Comparison of ENCODE assay signal across 8 cellular contexts in the genomic region with DNA sequence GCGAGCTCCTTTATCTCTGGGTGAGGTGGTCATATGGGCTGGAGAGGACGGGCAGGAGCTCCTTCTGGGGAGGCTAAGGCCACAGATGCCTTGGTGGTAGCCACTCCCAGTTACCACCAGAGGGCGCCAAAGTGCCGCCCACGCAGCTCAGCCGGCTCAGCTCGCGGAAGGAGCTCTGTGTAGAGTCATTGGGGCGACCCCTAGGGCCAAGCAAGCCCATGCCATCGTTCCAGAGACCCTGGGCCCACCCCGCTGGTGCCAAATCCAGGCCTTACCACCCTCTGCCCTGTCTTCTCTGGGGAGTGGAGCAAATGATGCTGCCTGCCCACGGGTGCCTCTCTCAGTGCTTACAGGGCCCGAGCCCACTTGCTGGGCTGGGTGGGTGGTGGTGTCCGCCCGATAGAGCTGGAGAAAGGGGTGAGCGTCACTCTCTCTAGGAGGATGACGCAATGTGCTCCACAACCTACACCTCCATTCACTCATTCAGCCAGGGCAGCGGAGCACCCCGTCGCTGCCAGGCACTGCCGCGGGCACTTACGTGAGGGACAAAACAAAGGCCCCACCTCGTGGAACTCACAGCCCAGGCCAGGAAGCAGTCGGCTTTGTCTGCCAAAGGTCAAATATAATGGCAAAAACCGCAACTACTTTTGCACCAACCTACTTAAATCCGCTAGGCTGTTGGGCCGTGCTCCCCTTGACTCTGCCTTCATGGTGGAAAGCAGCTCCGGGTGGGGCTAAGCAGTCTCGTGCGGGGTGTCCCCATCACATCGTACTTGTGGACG. TPM values are rescaled to one million over a fixed set of nuclear protein-coding genes. Genes with fewer than 3 reads are reported as not detected.
A peak's percentile ranks its signal among the peaks of the same experiment; 100 is the strongest.
DNase-seq lines count a peak whose midpoint lies in the region; ATAC-seq and TF ChIP-seq lines count a peak whose summit lies in the region.

No MANE protein-coding gene starts in this region.

- H3K79me2 ChIP-seq in parathyroid adenoma, result no peaks in the 10 kb centered on the region

- POLR2A ChIA-PET in Caco-2 (lab: Charles Lee), result interaction anchor here (0.6 kb wide), 1 partner anchor 345 kb away, joined by 4 read pairs; no protein-coding TSS in a partner anchor

- WGBS in upper lobe of left lung, 2 donors, result 53 to 76% methylated on average over 11 to 31 of the region's 33 CpGs

- no peaks in the 10 kb centered on the region for H3K36me3 Mint-ChIP-seq in Caco-2 (ENCODE audit: insufficient read depth, unreplicated experiment)

- TF ChIP-seq CTCF in Caco-2 (IDR thresholded peaks at IDR 0.05; ENCODE audit: insufficient read depth in 1 of 2, low read depth in 1 of 2, low read length in 1 of 2, severe bottlenecking in 1 of 2, unreplicated experiment in 1 of 2), result peak; percentile 97 to 98
- TF ChIP-seq CTCF in LNCAP (IDR thresholded peaks at IDR 0.05), result peak; percentile 94
- peak; percentile 98 for TF ChIP-seq CTCF in parathyroid adenoma (IDR thresholded peaks at IDR 0.05)
- TF ChIP-seq CTCF in upper lobe of left lung (IDR thresholded peaks at IDR 0.05), result peak; percentile 86 to 98 (median 94)

- H3K27me3 ChIP-seq in Caco-2 (replicated peaks; ENCODE audit: control insufficient read depth, insufficient read depth, low read length) (no peaks in the 10 kb centered on the region), parathyroid adenoma (ENCODE audit: control insufficient read depth, insufficient read depth, low read length) (no peaks in the 10 kb centered on the region), upper lobe of left lung (peaks cover 0 to 4% (median 0%) of the 10 kb centered on the region in 4 donors)

- CTCF ChIA-PET in Caco-2 (lab: Charles Lee), result interaction anchor here (0.6 to 2.3 kb wide), 70 partner anchors 9 to 933 kb away, joined by 3 to 34 read pairs (median 4); partner anchors contain the start of genes EIF4E1B, HK3, RNF44 and SNCB

- H3K4me2 ChIP-seq in parathyroid adenoma (ENCODE audit: low read length), result no peak overlapping the region

- H3K4me1 ChIP-seq in Caco-2 (no peaks in the 10 kb centered on the region), parathyroid adenoma (peaks cover 4% of the 10 kb centered on the region), upper lobe of left lung (peaks cover 14 to 26% (median 16%) of the 10 kb centered on the region in 4 donors)

- no peak overlapping the region for H3K27ac Mint-ChIP-seq in Caco-2 (ENCODE audit: unreplicated experiment)

- H3K4me3 Mint-ChIP-seq in Caco-2 (ENCODE audit: unreplicated experiment), result no peak overlapping the region

- no peaks in the 10 kb centered on the region for H3K9me3 ChIP-seq in Caco-2
- no peaks in the 10 kb centered on the region for H3K9me3 ChIP-seq in parathyroid adenoma (ENCODE audit: control insufficient read depth, low read length)
- H3K9me3 ChIP-seq in upper lobe of left lung, result no peaks in the 10 kb centered on the region

- no peak overlapping the region for H3K9ac ChIP-seq in parathyroid adenoma

- DNase-seq in Caco-2 (peak; percentile 77 to 83), SK-N-DZ (ENCODE audit: low spot score) (peak; percentile 86), globus pallidus (ENCODE audit: low spot score) (peak; percentile 59), upper lobe of left lung (peak; percentile 69 to 91)
- DNase-seq in activated gamma-delta T cell treated with anti-CD3 and anti-CD28 coated beads, Interleukin-2, amount 50 U/mL, for 16 hours (ENCODE audit: low read depth), result peak; percentile 60

- H3K27ac ChIP-seq in parathyroid adenoma (no peak overlapping the region), upper lobe of left lung (no peak overlapping the region)

- peaks cover 6% of the 10 kb centered on the region for H3K27me3 Mint-ChIP-seq in Caco-2 (ENCODE audit: insufficient read depth, unreplicated experiment)

- intact Hi-C loops in Caco-2 (cut with micrococcal nuclease; ENCODE audit: unreplicated experiment), result loop anchor here (2.0 to 5.0 kb wide), 3 partner anchors 151 to 451 kb away; partner anchors contain the start of gene UNC5A

- no peaks in the 10 kb centered on the region for H3K4me1 Mint-ChIP-seq in Caco-2 (ENCODE audit: low read depth, unreplicated experiment)

- no peak for TF ChIP-seq POLR2A in upper lobe of left lung (IDR thresholded peaks at IDR 0.05)

- no peak for TF ChIP-seq EP300 in upper lobe of left lung (IDR thresholded peaks at IDR 0.05)

- H3K9me3 Mint-ChIP-seq in Caco-2 (ENCODE audit: unreplicated experiment), result no peaks in the 10 kb centered on the region

- BruUV-seq in Caco-2 (replicated peaks; lab: Mats Ljungman, UMichigan), result no TSS peak

- H3K36me3 ChIP-seq in Caco-2 (ENCODE audit: control insufficient read depth, insufficient read depth, low read length) (no peaks in the 10 kb centered on the region), parathyroid adenoma (ENCODE audit: control insufficient read depth, insufficient read depth, low read length) (no peaks in the 10 kb centered on the region), upper lobe of left lung (peaks cover 0 to 17% (median 6%) of the 10 kb centered on the region in 4 donors)

- H2AFZ ChIP-seq in parathyroid adenoma, result peak overlapping the region; percentile 42

- no peak overlapping the region for H3K4me3 ChIP-seq in Caco-2 (ENCODE audit: low read depth, low read length)
- H3K4me3 ChIP-seq in parathyroid adenoma (ENCODE audit: low read depth, low read length), result no peak overlapping the region
- no peak overlapping the region for H3K4me3 ChIP-seq in upper lobe of left lung

- ATAC-seq in GM21447 (IDR thresholded peaks at IDR 0.05; ENCODE audit: unreplicated experiment), result peak; percentile 61
- ATAC-seq in upper lobe of left lung (ENCODE audit: low FRiP score in 2 of 2), result peak; percentile 76 to 81

RNA-seq across cellular contexts. Expression of gene TSPAN17, which starts 13.8 kb away (rescaled TPM):
- total RNA-seq in Caco-2 (2022) (19.6 and 20.5 TPM in 2 replicates), upper lobe of left lung (10 to 100 TPM; 20.1 to 36.8 (median 25.6) TPM)
- polyA plus RNA-seq in SK-N-DZ (2014; cell fraction: cytosol; rRNA removed), result 22.4 and 22.7 TPM in 2 replicates
- 43.2 and 45.4 TPM in 2 replicates for polyA plus RNA-seq in SK-N-DZ (2014; cell fraction: nucleus; rRNA removed)

RNA-seq across cellular contexts. Expression of gene EIF4E1B, which starts 30.6 kb away (rescaled TPM):
- total RNA-seq in Caco-2 (2022), result not detected in 2 replicates
- not detected in 2 replicates for polyA plus RNA-seq in SK-N-DZ (2014; cell fraction: cytosol; rRNA removed)
- polyA plus RNA-seq in SK-N-DZ (2014; cell fraction: nucleus; rRNA removed), result not detected in 2 replicates
- not detected for total RNA-seq in upper lobe of left lung

RNA-seq across cellular contexts. Expression of gene SNCB, which starts 30.7 kb away (rescaled TPM):
- total RNA-seq in Caco-2 (2022), result not detected in 2 replicates
- polyA plus RNA-seq in SK-N-DZ (2014; cell fraction: cytosol; rRNA removed), result 1.9 and 2.7 TPM in 2 replicates
- 0.81 and 2.3 TPM in 2 replicates for polyA plus RNA-seq in SK-N-DZ (2014; cell fraction: nucleus; rRNA removed)
- total RNA-seq in upper lobe of left lung, result not detected

RNA-seq across cellular contexts. Expression of gene GPRIN1, which starts 51.1 kb away (rescaled TPM):
- total RNA-seq in Caco-2 (2022) (3.9 and 5.2 TPM in 2 replicates), upper lobe of left lung (1 to 10 TPM in 3 of 6 donors, under 1 TPM in 3; under 0.01 to 4.0 (median 1.3) TPM)
- polyA plus RNA-seq in SK-N-DZ (2014; cell fraction: cytosol; rRNA removed), result 61.6 and 68.7 TPM in 2 replicates
- 25.8 and 29.2 TPM in 2 replicates for polyA plus RNA-seq in SK-N-DZ (2014; cell fraction: nucleus; rRNA removed)
